In genomic region chr3:152197451-152197850, GRCh38 we compare ENCODE assay signal across 9 cellular contexts.
DNase-seq lines count a peak whose midpoint lies in the region; ATAC-seq and TF ChIP-seq lines count a peak whose summit lies in the region.
"Had no signal": no experiment of that assay in that cellular context is flagged by ENCODE, and none has a peak within 500 bp of the region (broad histone marks: within the 10 kb centered on the region; RNA-seq: fewer than 3 reads in every experiment).

No MANE protein-coding gene starts in this region.

- no peak overlapping the region for H3K4me2 ChIP-seq in GM23338

- peak overlapping the region; percentile 74 to 91 for H3K27ac ChIP-seq in tibial artery
- no peak overlapping the region for H3K27ac ChIP-seq in GM23338 (ENCODE audit: low read depth)

- no peak for DNase-seq in activated T-cell treated with anti-CD3 and anti-CD28 coated beads, Interleukin-2, amount 50 U/mL, for 24 hours
- DNase-seq in activated T-cell treated with anti-CD3 and anti-CD28 coated beads, Interleukin-2, amount 50 U/mL, for 1 hour, result no peak
- DNase-seq in T-cell, result no peak
- no peak for DNase-seq in left ventricle myocardium superior
- DNase-seq in tibial artery, result no peak
- DNase-seq in osteocyte (ENCODE audit: extremely low spot score, unreplicated experiment), result no peak
- DNase-seq in COLO829 (ENCODE audit: low spot score), result no peak
- no peak for DNase-seq in GM23338 (ENCODE audit: low spot score)
- DNase-seq: C1 segment of cervical spinal cord had no signal

- no peaks in the 10 kb centered on the region for H3K9me2 ChIP-seq in GM23338 (ENCODE audit: insufficient read depth)

- ATAC-seq in T-cell (replicated peaks in 1 of 4), result no peak
- ATAC-seq in left ventricle myocardium superior, result peak; percentile 29
- no peak for ATAC-seq in GM23338

- H3K4me1 ChIP-seq in tibial artery (peaks cover 0 to 53% (median 14%) of the 10 kb centered on the region in 4 donors), GM23338 (ENCODE audit: insufficient read depth) (no peaks in the 10 kb centered on the region)

- H3K4me3 ChIP-seq in tibial artery, result peak overlapping the region; percentile 19 to 22
- no peak overlapping the region for H3K4me3 ChIP-seq in GM23338

- peak overlapping the region; percentile 82 for H3K4me3 Mint-ChIP-seq in activated T-cell treated with anti-CD3 and anti-CD28 coated beads, Interleukin-2, amount 50 U/mL, for 24 hours
- H3K4me3 Mint-ChIP-seq in T-cell, result peak overlapping the region; percentile 63 to 79 (median 75)
- H3K4me3 Mint-ChIP-seq in osteocyte (ENCODE audit: unreplicated experiment), result no peak overlapping the region
- H3K4me3 Mint-ChIP-seq in GM23338, result no peak overlapping the region

- H3K27me3 ChIP-seq in tibial artery (no peaks in the 10 kb centered on the region), GM23338 (ENCODE audit: insufficient read depth) (no peaks in the 10 kb centered on the region)

- POLR2A ChIA-PET in T-cell (lab: Charles Lee), result interaction anchor here (0.7 to 1.5 kb wide), 5 partner anchors 9 to 87 kb away, joined by 3 to 7 read pairs (median 4); no protein-coding TSS in a partner anchor

- H3F3A ChIP-seq in GM23338 (replicated peaks; ENCODE audit: low read depth), result no peaks in the 10 kb centered on the region

- no peaks in the 10 kb centered on the region for H3K27me3 Mint-ChIP-seq in activated T-cell treated with anti-CD3 and anti-CD28 coated beads, Interleukin-2, amount 50 U/mL, for 24 hours
- H3K27me3 Mint-ChIP-seq in T-cell, result no peaks in the 10 kb centered on the region
- no peaks in the 10 kb centered on the region for H3K27me3 Mint-ChIP-seq in osteocyte (ENCODE audit: unreplicated experiment)
- no peaks in the 10 kb centered on the region for H3K27me3 Mint-ChIP-seq in GM23338 (ENCODE audit: insufficient read depth, low read depth, poor library complexity)

- H3K27ac Mint-ChIP-seq in activated T-cell treated with anti-CD3 and anti-CD28 coated beads, Interleukin-2, amount 50 U/mL, for 24 hours, result peak overlapping the region; percentile 94
- H3K27ac Mint-ChIP-seq in T-cell (peak overlapping the region; percentile 97 to 98), osteocyte (ENCODE audit: unreplicated experiment) (no peak overlapping the region), GM23338 (no peak overlapping the region)

- H3K79me2 ChIP-seq in GM23338 (replicated peaks; ENCODE audit: insufficient read depth), result no peaks in the 10 kb centered on the region

- H4K20me1 ChIP-seq in GM23338 (replicated peaks; ENCODE audit: insufficient read depth), result no peaks in the 10 kb centered on the region

- peaks cover 77% of the 10 kb centered on the region for H3K4me1 Mint-ChIP-seq in activated T-cell treated with anti-CD3 and anti-CD28 coated beads, Interleukin-2, amount 50 U/mL, for 24 hours (ENCODE audit: low read depth)
- H3K4me1 Mint-ChIP-seq in T-cell, result peaks cover 83 to 94% (median 86%) of the 10 kb centered on the region in 3 donors
- H3K4me1 Mint-ChIP-seq in osteocyte (ENCODE audit: unreplicated experiment), result peaks cover 3% of the 10 kb centered on the region
- peaks cover 11% of the 10 kb centered on the region for H3K4me1 Mint-ChIP-seq in GM23338

- CTCF ChIA-PET in T-cell (lab: Charles Lee), result interaction anchor here in 1 of 2 donors (0.6 to 1.9 kb wide), 3 partner anchors 45 to 1037 kb away, joined by 4 to 6 read pairs (median 4); no protein-coding TSS in a partner anchor

- H3K36me3 Mint-ChIP-seq in activated T-cell treated with anti-CD3 and anti-CD28 coated beads, Interleukin-2, amount 50 U/mL, for 24 hours (ENCODE audit: low read depth), result no peaks in the 10 kb centered on the region
- H3K36me3 Mint-ChIP-seq in T-cell, result no peaks in the 10 kb centered on the region
- H3K36me3 Mint-ChIP-seq in osteocyte (ENCODE audit: unreplicated experiment), result no peaks in the 10 kb centered on the region
- H3K36me3 Mint-ChIP-seq in GM23338 (ENCODE audit: low read depth), result no peaks in the 10 kb centered on the region

- no peaks in the 10 kb centered on the region for H3K36me3 ChIP-seq in tibial artery
- no peaks in the 10 kb centered on the region for H3K36me3 ChIP-seq in GM23338 (ENCODE audit: insufficient read depth)

- H3K9me3 ChIP-seq in tibial artery, result no peaks in the 10 kb centered on the region

- no peak for TF ChIP-seq CTCF in tibial artery (IDR thresholded peaks at IDR 0.05)
- no peak for TF ChIP-seq CTCF in osteocyte (IDR thresholded peaks at IDR 0.05)
- TF ChIP-seq CTCF in GM23338 (conservative IDR thresholded peaks at IDR 0.05; ENCODE audit: low read depth in 2 of 2), result no peak

- no peaks in the 10 kb centered on the region for H3K9me3 Mint-ChIP-seq in activated T-cell treated with anti-CD3 and anti-CD28 coated beads, Interleukin-2, amount 50 U/mL, for 24 hours
- H3K9me3 Mint-ChIP-seq in T-cell, result no peaks in the 10 kb centered on the region
- no peaks in the 10 kb centered on the region for H3K9me3 Mint-ChIP-seq in osteocyte (ENCODE audit: unreplicated experiment)
- H3K9me3 Mint-ChIP-seq in GM23338, result no peaks in the 10 kb centered on the region

- intact Hi-C loops in left ventricle myocardium superior (cut with micrococcal nuclease) (no loop called here), tibial artery (cut with DNase I; ENCODE audit: low total_unique reads) (no loop called here)

- no peak overlapping the region for H2AFZ ChIP-seq in GM23338

TF ChIP-seq in GM23338, 12 proteins besides CTCF, POLR2A, EP300 and RAD21:
- no peak for TF ChIP-seq JUNB (IDR thresholded peaks at IDR 0.05; ENCODE audit: unreplicated experiment)
- no peak for TF ChIP-seq ZNF331 (CRISPR knock-in tag; IDR thresholded peaks at IDR 0.05; ENCODE audit: low read depth)
- TF ChIP-seq CREB1 (CRISPR knock-in tag; IDR thresholded peaks at IDR 0.05; ENCODE audit: low read depth), result no peak
- no peak for TF ChIP-seq REST (IDR thresholded peaks at IDR 0.05; ENCODE audit: unreplicated experiment)
- TF ChIP-seq NANOG (IDR thresholded peaks at IDR 0.05; ENCODE audit: borderline replicate concordance), result no peak
- TF ChIP-seq ETS1 (IDR thresholded peaks at IDR 0.05), result no peak
- TF ChIP-seq EZH2phosphoT487 (IDR thresholded peaks at IDR 0.05; ENCODE audit: unreplicated experiment), result no peak
- TF ChIP-seq ZNF114 (CRISPR knock-in tag; IDR thresholded peaks at IDR 0.05), result no peak
- TF ChIP-seq POLR2AphosphoS5 (IDR thresholded peaks at IDR 0.05; ENCODE audit: low read depth), result no peak

Comparison
In these comparisons a context has a peak if more than half of its experiments do, and no peak if none do; other contexts are left out.
1. H3K27ac Mint-ChIP-seq: peak in activated T-cell treated with anti-CD3 and anti-CD28 coated beads, Interleukin-2, amount 50 U/mL, for 24 hours (single experiment) and T-cell (2 of 2); none in osteocyte (single experiment) and GM23338 (single experiment).
2. H3K4me3 Mint-ChIP-seq: peak in activated T-cell treated with anti-CD3 and anti-CD28 coated beads, Interleukin-2, amount 50 U/mL, for 24 hours (single experiment) and T-cell (3 of 3); none in osteocyte (single experiment) and GM23338 (single experiment).